In the genomic region with DNA sequence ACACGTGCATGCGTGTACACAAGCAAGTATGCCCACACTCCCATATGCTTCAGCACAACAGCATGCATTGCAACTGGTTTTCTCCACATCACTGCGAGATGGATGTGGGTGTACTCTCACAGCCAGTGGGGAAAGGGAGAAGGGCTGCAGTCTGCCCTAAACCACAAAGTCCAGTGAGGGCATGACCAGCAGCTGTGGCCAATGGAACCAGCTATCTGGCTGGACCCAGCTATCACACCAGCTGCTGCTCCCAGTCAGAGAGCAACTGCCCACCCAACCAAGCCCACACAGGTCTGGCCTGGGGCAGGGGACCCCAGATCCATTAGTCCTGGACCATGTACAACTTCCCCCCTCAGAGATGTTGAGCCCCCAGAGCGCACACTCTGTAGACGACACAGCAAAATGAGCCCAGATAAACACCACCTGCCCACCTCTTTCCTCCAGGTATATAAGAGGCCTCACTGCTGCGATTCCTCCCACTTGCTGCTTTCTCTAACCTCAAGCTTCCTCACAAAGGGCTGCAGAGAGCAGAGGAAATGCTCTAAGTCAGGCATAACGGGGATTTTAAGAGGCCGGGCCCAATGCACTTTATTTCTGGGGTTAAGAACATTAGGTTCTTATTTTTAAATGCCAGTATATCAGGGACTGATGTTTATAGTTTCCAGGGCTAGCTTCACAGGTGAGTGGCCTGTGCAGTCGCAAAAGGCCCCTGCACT, we compare ENCODE assay signal across 18 cellular contexts. TPM values are rescaled to one million over a fixed set of nuclear protein-coding genes. Genes with fewer than 3 reads are reported as not detected.
DNase-seq lines count a peak whose midpoint lies in the region; ATAC-seq and TF ChIP-seq lines count a peak whose summit lies in the region.
"Had no signal": no experiment of that assay in that cellular context is flagged by ENCODE, and none has a peak within 500 bp of the region (broad histone marks: within the 10 kb centered on the region; RNA-seq: fewer than 3 reads in every experiment).

No MANE protein-coding gene starts in this region.

- H3K9me3 Mint-ChIP-seq in activated CD8-positive, alpha-beta T cell treated with anti-CD3 and anti-CD28 coated beads for 36 hours: no peaks in the 10 kb centered on the region
- H3K9me3 Mint-ChIP-seq in nephron (no peaks in the 10 kb centered on the region), natural killer cell (no peaks in the 10 kb centered on the region)
- H3K9me3 Mint-ChIP-seq: activated naive CD4-positive, alpha-beta T cell treated with anti-CD3 and anti-CD28 coated beads for 36 hours; CD4-positive, alpha-beta memory T cell; effector memory CD8-positive, alpha-beta T cell; T-helper 1 cell treated with Interleukin-12 subunit alpha and Interleukin-12 subunit beta and Interleukin-4 antibody, amounts not matched to agents 30 μg/mL and 1 μg/mL, for 36 hours had no signal

- H3K27ac Mint-ChIP-seq in activated CD8-positive, alpha-beta T cell treated with anti-CD3 and anti-CD28 coated beads for 36 hours: no peak overlapping the region
- H3K27ac Mint-ChIP-seq in nephron (peak overlapping the region; percentile 20 to 56 (median 55)), natural killer cell (no peak overlapping the region)
- H3K27ac Mint-ChIP-seq: activated naive CD4-positive, alpha-beta T cell treated with anti-CD3 and anti-CD28 coated beads for 36 hours; CD4-positive, alpha-beta memory T cell; effector memory CD8-positive, alpha-beta T cell; T-helper 1 cell treated with Interleukin-12 subunit alpha and Interleukin-12 subunit beta and Interleukin-4 antibody, amounts not matched to agents 30 μg/mL and 1 μg/mL, for 36 hours had no signal

- H3K4me1 Mint-ChIP-seq in activated CD8-positive, alpha-beta T cell treated with anti-CD3 and anti-CD28 coated beads for 36 hours (ENCODE audit: low read depth): peaks cover 8% of the 10 kb centered on the region
- H3K4me1 Mint-ChIP-seq in nephron (peaks cover 55% of the 10 kb centered on the region), natural killer cell (peaks cover 0 to 26% of the 10 kb centered on the region in 2 donors)
- H3K4me1 Mint-ChIP-seq: CD4-positive, alpha-beta memory T cell had no signal

- no peak for TF ChIP-seq EP300 in SK-N-SH (IDR thresholded peaks at IDR 0.05; ENCODE audit: borderline replicate concordance in 1 of 2, low read depth in 1 of 2, low read length in 1 of 2)

- no peaks in the 10 kb centered on the region for H3K27me3 Mint-ChIP-seq in activated CD8-positive, alpha-beta T cell treated with anti-CD3 and anti-CD28 coated beads for 36 hours
- peaks cover 3% of the 10 kb centered on the region for H3K27me3 Mint-ChIP-seq in nephron (ENCODE audit: low read depth)
- no peaks in the 10 kb centered on the region for H3K27me3 Mint-ChIP-seq in natural killer cell (ENCODE audit: low read depth in 2 of 2)

- no peaks in the 10 kb centered on the region for H3K9me2 ChIP-seq in SK-N-SH

- no peaks in the 10 kb centered on the region for H3K27me3 ChIP-seq in SK-N-SH (ENCODE audit: insufficient read depth)

- CTCF ChIA-PET in activated CD8-positive, alpha-beta T cell treated with anti-CD3 and anti-CD28 coated beads for 36 hours (lab: Charles Lee): interaction anchor here (0.9 to 3.1 kb wide), 5 partner anchors 15 to 143 kb away, joined by 3 to 8 read pairs (median 3); no protein-coding TSS in a partner anchor
- CTCF ChIA-PET in SK-N-SH (lab: Yijun Ruan, JAX): no interaction called here

- POLR2A ChIA-PET in activated CD8-positive, alpha-beta T cell treated with anti-CD3 and anti-CD28 coated beads for 36 hours (lab: Charles Lee): no interaction called here
- POLR2A ChIA-PET in SK-N-SH (lab: Yijun Ruan, JAX): no interaction called here

- peaks cover 94% of the 10 kb centered on the region for H3K79me2 ChIP-seq in SK-N-SH (ENCODE audit: insufficient read depth)

- H3F3A ChIP-seq in SK-N-SH (replicated peaks; ENCODE audit: insufficient read depth): peaks cover 35% of the 10 kb centered on the region

- H3K9ac ChIP-seq in SK-N-SH: no peak overlapping the region

- H3K9me3 ChIP-seq in SK-N-SH: no peaks in the 10 kb centered on the region
- H3K9me3 ChIP-seq: HAP-1, left ventricle myocardium inferior had no signal

- no peak overlapping the region for H3K4me3 Mint-ChIP-seq in activated CD8-positive, alpha-beta T cell treated with anti-CD3 and anti-CD28 coated beads for 36 hours
- H3K4me3 Mint-ChIP-seq in nephron: no peak overlapping the region
- no peak overlapping the region for H3K4me3 Mint-ChIP-seq in natural killer cell
- H3K4me3 Mint-ChIP-seq: activated naive CD4-positive, alpha-beta T cell treated with anti-CD3 and anti-CD28 coated beads for 36 hours; CD4-positive, alpha-beta memory T cell; effector memory CD8-positive, alpha-beta T cell; T-helper 1 cell treated with Interleukin-12 subunit alpha and Interleukin-12 subunit beta and Interleukin-4 antibody, amounts not matched to agents 30 μg/mL and 1 μg/mL, for 36 hours had no signal

- intact Hi-C loops in activated CD8-positive, alpha-beta T cell treated with anti-CD3 and anti-CD28 coated beads for 36 hours (cut with micrococcal nuclease): loop anchor here (10.0 kb wide), 1 partner anchor 115 kb away; no protein-coding TSS in a partner anchor
- intact Hi-C loops in natural killer cell (cut with micrococcal nuclease): no loop called here

- no peaks in the 10 kb centered on the region for H3K36me3 Mint-ChIP-seq in activated CD8-positive, alpha-beta T cell treated with anti-CD3 and anti-CD28 coated beads for 36 hours (ENCODE audit: low read depth)
- H3K36me3 Mint-ChIP-seq in nephron (ENCODE audit: low read depth) (no peaks in the 10 kb centered on the region), natural killer cell (no peaks in the 10 kb centered on the region)
- H3K36me3 Mint-ChIP-seq: CD4-positive, alpha-beta memory T cell had no signal

- H4K20me1 ChIP-seq in SK-N-SH (ENCODE audit: insufficient read depth): no peaks in the 10 kb centered on the region

- no peak overlapping the region for H3K4me2 ChIP-seq in SK-N-SH

- no peak for TF ChIP-seq RAD21 in SK-N-SH (IDR thresholded peaks at IDR 0.05; ENCODE audit: low read length)

- peak; percentile 24 for DNase-seq in GM12865 (ENCODE audit: low read depth)
- DNase-seq in activated CD8-positive, alpha-beta T cell treated with anti-CD3 and anti-CD28 coated beads for 36 hours: peak; percentile 16
- DNase-seq in amygdala (lab: John Stamatoyannopoulos, UW): no peak
- DNase-seq in natural killer cell: no peak
- DNase-seq in SK-N-SH: no peak
- DNase-seq: activated naive CD4-positive, alpha-beta T cell treated with anti-CD3 and anti-CD28 coated beads for 36 hours; CD4-positive, alpha-beta memory T cell; effector memory CD8-positive, alpha-beta T cell; left ventricle myocardium inferior; NCI-H1417 treated with DMSO at 0.1 percent for 48 hours; NCI-H2171; NCI-H526; SHP77 had no signal

- peaks cover 51 to 60% of the 10 kb centered on the region in 2 experiments for H3K4me1 ChIP-seq in SK-N-SH (ENCODE audit: control insufficient read depth in 1 of 2, insufficient read depth in 2 of 2, low read depth in 1 of 2, low read length in 1 of 2)

- peaks cover 0 to 2% of the 10 kb centered on the region in 2 experiments for H3K36me3 ChIP-seq in SK-N-SH (replicated peaks in 1 of 2; ENCODE audit: control insufficient read depth in 1 of 2, insufficient read depth in 2 of 2, low read length in 1 of 2)
- H3K36me3 ChIP-seq: HAP-1, left ventricle myocardium inferior had no signal

- WGBS in SK-N-SH (ENCODE audit: low lambda C conversion rate): 97% methylated on average over 8 of the region's 9 CpGs

- peak overlapping the region in 1 of 2 experiments; percentile 100; a peak in 2 of 4 replicates for H3K27ac ChIP-seq in SK-N-SH (ENCODE audit: low read depth in 2 of 2, low read length in 1 of 2)
- H3K27ac ChIP-seq: left ventricle myocardium inferior had no signal

- TF ChIP-seq CTCF in GM12865 (IDR thresholded peaks at IDR 0.05; ENCODE audit: insufficient read depth, low read depth, low read length, missing control alignments): no peak
- TF ChIP-seq CTCF in activated CD8-positive, alpha-beta T cell treated with anti-CD3 and anti-CD28 coated beads for 36 hours (IDR thresholded peaks at IDR 0.05): no peak
- no peak for TF ChIP-seq CTCF in nephron (IDR thresholded peaks at IDR 0.05; ENCODE audit: unreplicated experiment in 3 of 3)
- no peak for TF ChIP-seq CTCF in natural killer cell (IDR thresholded peaks at IDR 0.05)
- TF ChIP-seq CTCF in SK-N-SH (IDR thresholded peaks at IDR 0.05): no peak

- H3K4me3 ChIP-seq in GM12865 (ENCODE audit: low read depth, low read length) (no peak overlapping the region), SK-N-SH (ENCODE audit: low read depth in 2 of 2, low read length in 1 of 2) (no peak overlapping the region)
- H3K4me3 ChIP-seq: HAP-1, left ventricle myocardium inferior had no signal

- ATAC-seq in HG02852 (IDR thresholded peaks at IDR 0.05; ENCODE audit: unreplicated experiment) (peak; percentile 65), natural killer cell (no peak), HG02678 (IDR thresholded peaks at IDR 0.05; ENCODE audit: unreplicated experiment) (no peak)
- ATAC-seq in activated CD8-positive, alpha-beta T cell treated with anti-CD3 and anti-CD28 coated beads for 36 hours: peak; percentile 71
- ATAC-seq: effector memory CD8-positive, alpha-beta T cell had no signal

- no peak overlapping the region for H2AFZ ChIP-seq in SK-N-SH (ENCODE audit: low read depth)

RNA-seq across cellular contexts. Expression of gene SHB, which starts 38.9 kb away (rescaled TPM):
- 1 to 10 TPM; 2.8 to 3.2 TPM for total RNA-seq in activated CD8-positive, alpha-beta T cell treated with anti-CD3 and anti-CD28 coated beads for 36 hours
- total RNA-seq in natural killer cell: 1 to 10 TPM; 2.7 to 7.1 (median 2.9) TPM
- 20.5 and 26.0 TPM in 2 replicates for polyA plus RNA-seq in SK-N-SH (2012; rRNA removed)
- polyA plus RNA-seq in SK-N-SH (2012; cell fraction: cytosol; rRNA removed): 14.2 and 18.7 TPM in 2 replicates
- 21.7 and 22.0 TPM in 2 replicates for polyA plus RNA-seq in SK-N-SH (2012; cell fraction: nucleus; rRNA removed)

Comparison
In these comparisons a context has a peak if more than half of its experiments do, and no peak if none do; other contexts are left out.
1. DNase-seq: peak in GM12865 (single experiment) and activated CD8-positive, alpha-beta T cell treated with anti-CD3 and anti-CD28 coated beads for 36 hours (single experiment); none in amygdala (0 of 56), natural killer cell (single experiment) and SK-N-SH (single experiment).
2. ATAC-seq: peak in HG02852 (single experiment) and activated CD8-positive, alpha-beta T cell treated with anti-CD3 and anti-CD28 coated beads for 36 hours (single experiment); none in natural killer cell (0 of 3) and HG02678 (single experiment).
3. H3K27ac Mint-ChIP-seq: peak in nephron (3 of 3); none in activated CD8-positive, alpha-beta T cell treated with anti-CD3 and anti-CD28 coated beads for 36 hours (single experiment) and natural killer cell (0 of 2).